Comparison of ENCODE assay signal across 8 cellular contexts in the genomic region with DNA sequence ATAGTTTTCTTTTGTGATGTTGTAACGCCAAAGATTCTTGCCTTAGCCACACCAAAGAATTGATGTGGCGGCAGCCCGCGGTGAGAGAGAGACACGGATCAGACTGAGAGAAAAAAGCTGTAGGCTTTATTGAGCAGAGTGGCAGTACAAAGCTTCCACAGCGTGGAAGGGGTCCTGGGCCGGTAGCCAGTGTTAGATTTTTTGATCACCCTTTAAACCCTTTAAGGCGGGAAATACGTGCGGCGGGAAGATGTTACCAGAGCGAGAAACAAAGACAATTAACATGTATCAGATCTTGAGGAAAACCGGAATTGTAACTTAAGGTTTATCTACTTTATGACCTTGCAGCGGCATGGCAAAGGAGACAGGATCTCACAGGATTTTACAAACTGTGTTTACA. TPM values are rescaled to one million over a fixed set of nuclear protein-coding genes. Genes with fewer than 3 reads are reported as not detected.
A peak's percentile ranks its signal among the peaks of the same experiment; 100 is the strongest.
DNase-seq lines count a peak whose midpoint lies in the region; ATAC-seq and TF ChIP-seq lines count a peak whose summit lies in the region.
"Not testable (repeated sequence)": the region's sequence is repeated elsewhere in the genome, so short reads cannot be mapped to it uniquely, and the experiment has no call there.

No MANE protein-coding gene starts in this region.

- H3K36me3 ChIP-seq in SK-N-SH (replicated peaks in 1 of 2; ENCODE audit: control insufficient read depth in 1 of 2, insufficient read depth in 2 of 2, low read length in 1 of 2); right lobe of liver; trophoblast cell (ENCODE audit: control insufficient read depth in 1 of 2, insufficient read depth in 2 of 2, low read length in 2 of 2); tibial artery: not testable (repeated sequence)

- not testable (repeated sequence) for H3K18ac ChIP-seq in trophoblast cell (ENCODE audit: low read length)

- H2BK5ac ChIP-seq in trophoblast cell (ENCODE audit: low read depth, low read length, poor library complexity): not testable (repeated sequence)

- CTCF ChIA-PET in SK-N-SH (lab: Yijun Ruan, JAX): not testable (repeated sequence)

- H3F3A ChIP-seq in SK-N-SH (replicated peaks; ENCODE audit: insufficient read depth): not testable (repeated sequence)

- H2AFZ ChIP-seq in SK-N-SH (ENCODE audit: low read depth): peak overlapping the region; percentile 76; the same call in 1 of the 2 replicates
- not testable (repeated sequence) for H2AFZ ChIP-seq in trophoblast cell (ENCODE audit: insufficient read depth, low read length, poor library complexity)

- H4K20me1 ChIP-seq in SK-N-SH (ENCODE audit: insufficient read depth): not testable (repeated sequence)

- not testable (repeated sequence) for H3K27me3 ChIP-seq in SK-N-SH (ENCODE audit: insufficient read depth); right lobe of liver; trophoblast cell (ENCODE audit: insufficient read depth, low read length); tibial artery

- H4K8ac ChIP-seq in trophoblast cell (ENCODE audit: low read depth, low read length): not testable (repeated sequence)

- not testable (repeated sequence) for H3K27ac Mint-ChIP-seq in activated T-helper 1 cell treated with anti-CD3 and anti-CD28 coated beads, Interleukin-12 subunit alpha, Interleukin-12 subunit beta, Interleukin-2, Interleukin-4 antibody, amounts not matched to agents 30 ng/mL and 10 ng/mL and 1 ng/mL, durations not matched to agents 14 hours and 24 hours and 36 hours; central memory CD8-positive, alpha-beta T cell (ENCODE audit: low read depth)
- peak overlapping the region; percentile 80 for H3K27ac Mint-ChIP-seq in glutamatergic neuron (ENCODE audit: unreplicated experiment)

- H3K4me1 Mint-ChIP-seq in activated T-helper 1 cell treated with anti-CD3 and anti-CD28 coated beads, Interleukin-12 subunit alpha, Interleukin-12 subunit beta, Interleukin-2, Interleukin-4 antibody, amounts not matched to agents 30 ng/mL and 10 ng/mL and 1 ng/mL, durations not matched to agents 14 hours and 24 hours and 36 hours (ENCODE audit: low read depth); central memory CD8-positive, alpha-beta T cell; glutamatergic neuron (ENCODE audit: low read depth, unreplicated experiment): not testable (repeated sequence)

- not testable (repeated sequence) for H3K79me1 ChIP-seq in trophoblast cell (ENCODE audit: low read length)

- not testable (repeated sequence) for H3K9me3 ChIP-seq in SK-N-SH; right lobe of liver; trophoblast cell (ENCODE audit: insufficient read depth, low read depth, low read length); tibial artery

- H3K27ac ChIP-seq in SK-N-SH (ENCODE audit: low read depth in 2 of 2, low read length in 1 of 2); right lobe of liver; tibial artery: not testable (repeated sequence)
- H3K27ac ChIP-seq in trophoblast cell (ENCODE audit: low read depth, low read length): peak overlapping the region; percentile 48

- DNase-seq in EL (peak; percentile 0), glutamatergic neuron (peak; percentile 12)
- not testable (repeated sequence) for DNase-seq in SK-N-SH; activated T-helper 1 cell treated with anti-CD3 and anti-CD28 coated beads, Interleukin-12 subunit alpha, Interleukin-12 subunit beta, Interleukin-2, Interleukin-4 antibody, amounts not matched to agents 30 ng/mL and 10 ng/mL and 1 ng/mL, durations not matched to agents 14 hours and 24 hours and 36 hours (ENCODE audit: low spot score); central memory CD8-positive, alpha-beta T cell (ENCODE audit: low spot score in 2 of 2); right lobe of liver; trophoblast cell; tibial artery

- not testable (repeated sequence) for ATAC-seq in central memory CD8-positive, alpha-beta T cell (replicated peaks; ENCODE audit: extremely low read depth, poor library complexity, severe bottlenecking); right lobe of liver

- not testable (repeated sequence) for H3K9me3 Mint-ChIP-seq in activated T-helper 1 cell treated with anti-CD3 and anti-CD28 coated beads, Interleukin-12 subunit alpha, Interleukin-12 subunit beta, Interleukin-2, Interleukin-4 antibody, amounts not matched to agents 30 ng/mL and 10 ng/mL and 1 ng/mL, durations not matched to agents 14 hours and 24 hours and 36 hours; central memory CD8-positive, alpha-beta T cell; glutamatergic neuron (ENCODE audit: unreplicated experiment)

- WGBS in SK-N-SH (ENCODE audit: low lambda C conversion rate): 46% methylated on average over 14 of the region's 14 CpGs
- WGBS in right lobe of liver (ENCODE audit: insufficient coverage, low coverage, low lambda C conversion rate, missing lambda C conversion rate): 24% methylated on average over 14 of the region's 14 CpGs
- no CpG with 5 or more reads among the region's 14 CpGs for WGBS in trophoblast cell (ENCODE audit: extremely low coverage, insufficient coverage, insufficient read length)

- not testable (repeated sequence) for H3K4me2 ChIP-seq in SK-N-SH
- peak overlapping the region; percentile 51 for H3K4me2 ChIP-seq in trophoblast cell (ENCODE audit: low read length)

- H3K9ac ChIP-seq in SK-N-SH; trophoblast cell (ENCODE audit: low read length): not testable (repeated sequence)

- TF ChIP-seq CTCF in SK-N-SH (IDR thresholded peaks at IDR 0.05); glutamatergic neuron (IDR thresholded peaks at IDR 0.05; ENCODE audit: partially characterized antibody, unreplicated experiment); right lobe of liver (IDR thresholded peaks at IDR 0.05); tibial artery (IDR thresholded peaks at IDR 0.05): not testable (repeated sequence)

- not testable (repeated sequence) for H3K4me1 ChIP-seq in SK-N-SH (ENCODE audit: control insufficient read depth in 1 of 2, insufficient read depth in 2 of 2, low read depth in 1 of 2, low read length in 1 of 2); right lobe of liver; trophoblast cell (ENCODE audit: control insufficient read depth in 1 of 2, insufficient read depth in 2 of 2, low read length in 2 of 2); tibial artery

- TF ChIP-seq POLR2A in right lobe of liver (IDR thresholded peaks at IDR 0.05): not testable (repeated sequence)

- H3K79me2 ChIP-seq in SK-N-SH (ENCODE audit: insufficient read depth); trophoblast cell (ENCODE audit: control insufficient read depth, insufficient read depth, low read length, poor library complexity): not testable (repeated sequence)

- not testable (repeated sequence) for TF ChIP-seq EP300 in SK-N-SH (IDR thresholded peaks at IDR 0.05; ENCODE audit: borderline replicate concordance in 1 of 2, low read depth in 1 of 2, low read length in 1 of 2)

- H3K14ac ChIP-seq in trophoblast cell (ENCODE audit: low read length): not testable (repeated sequence)

- not testable (repeated sequence) for H2AK5ac ChIP-seq in trophoblast cell (ENCODE audit: low read length)

- H4K91ac ChIP-seq in trophoblast cell (ENCODE audit: low read depth, low read length): not testable (repeated sequence)

- intact Hi-C loops in activated T-helper 1 cell treated with anti-CD3 and anti-CD28 coated beads, Interleukin-12 subunit alpha, Interleukin-12 subunit beta, Interleukin-2, Interleukin-4 antibody, amounts not matched to agents 30 ng/mL and 10 ng/mL and 1 ng/mL, durations not matched to agents 14 hours and 24 hours and 36 hours (cut with micrococcal nuclease); right lobe of liver (cut with DNase I); tibial artery (cut with DNase I; ENCODE audit: low total_unique reads): not testable (repeated sequence)

- H3K27me3 Mint-ChIP-seq in activated T-helper 1 cell treated with anti-CD3 and anti-CD28 coated beads, Interleukin-12 subunit alpha, Interleukin-12 subunit beta, Interleukin-2, Interleukin-4 antibody, amounts not matched to agents 30 ng/mL and 10 ng/mL and 1 ng/mL, durations not matched to agents 14 hours and 24 hours and 36 hours (ENCODE audit: insufficient read depth); glutamatergic neuron (ENCODE audit: unreplicated experiment): not testable (repeated sequence)
- peaks cover 31% of the 10 kb centered on the region for H3K27me3 Mint-ChIP-seq in central memory CD8-positive, alpha-beta T cell

- not testable (repeated sequence) for TF ChIP-seq RAD21 in SK-N-SH (IDR thresholded peaks at IDR 0.05; ENCODE audit: low read length)

- H3K9me2 ChIP-seq in SK-N-SH: not testable (repeated sequence)

- H3K36me3 Mint-ChIP-seq in activated T-helper 1 cell treated with anti-CD3 and anti-CD28 coated beads, Interleukin-12 subunit alpha, Interleukin-12 subunit beta, Interleukin-2, Interleukin-4 antibody, amounts not matched to agents 30 ng/mL and 10 ng/mL and 1 ng/mL, durations not matched to agents 14 hours and 24 hours and 36 hours (ENCODE audit: low read depth); central memory CD8-positive, alpha-beta T cell (ENCODE audit: insufficient read depth); glutamatergic neuron (ENCODE audit: unreplicated experiment): not testable (repeated sequence)

- not testable (repeated sequence) for H3K23ac ChIP-seq in trophoblast cell (ENCODE audit: low read length)

- H3K4me3 ChIP-seq in SK-N-SH (ENCODE audit: low read depth in 2 of 2, low read length in 1 of 2); trophoblast cell (ENCODE audit: low read depth, low read length): not testable (repeated sequence)
- H3K4me3 ChIP-seq in right lobe of liver: peak overlapping the region; percentile 10 to 45 (median 39)
- peak overlapping the region; percentile 23 to 31 for H3K4me3 ChIP-seq in tibial artery

- H2BK12ac ChIP-seq in trophoblast cell (ENCODE audit: low read length): not testable (repeated sequence)

- not testable (repeated sequence) for H4K12ac ChIP-seq in trophoblast cell (ENCODE audit: low read depth, low read length)

- H2BK120ac ChIP-seq in trophoblast cell (ENCODE audit: insufficient read depth, low read length, poor library complexity): not testable (repeated sequence)

- H3K4me3 Mint-ChIP-seq in activated T-helper 1 cell treated with anti-CD3 and anti-CD28 coated beads, Interleukin-12 subunit alpha, Interleukin-12 subunit beta, Interleukin-2, Interleukin-4 antibody, amounts not matched to agents 30 ng/mL and 10 ng/mL and 1 ng/mL, durations not matched to agents 14 hours and 24 hours and 36 hours: peak overlapping the region; percentile 79
- peak overlapping the region; percentile 39 for H3K4me3 Mint-ChIP-seq in central memory CD8-positive, alpha-beta T cell
- peak overlapping the region; percentile 92 for H3K4me3 Mint-ChIP-seq in glutamatergic neuron (ENCODE audit: unreplicated experiment)

- not testable (repeated sequence) for H3K4ac ChIP-seq in trophoblast cell (ENCODE audit: low read depth, low read length)

- POLR2A ChIA-PET in SK-N-SH (lab: Yijun Ruan, JAX): not testable (repeated sequence)

RNA-seq across cellular contexts. Expression of a gene that starts 28.6 kb away (rescaled TPM):
- polyA plus RNA-seq in SK-N-SH (2012; rRNA removed): 11.3 and 18.7 TPM in 2 replicates
- polyA plus RNA-seq in SK-N-SH (2012; cell fraction: cytosol; rRNA removed): 13.9 and 14.3 TPM in 2 replicates
- polyA plus RNA-seq in SK-N-SH (2012; cell fraction: nucleus; rRNA removed): 12.0 and 19.2 TPM in 2 replicates
- total RNA-seq in activated T-helper 1 cell treated with anti-CD3 and anti-CD28 coated beads, Interleukin-12 subunit alpha, Interleukin-12 subunit beta, Interleukin-2, Interleukin-4 antibody, amounts not matched to agents 30 ng/mL and 10 ng/mL and 1 ng/mL, durations not matched to agents 14 hours and 24 hours and 36 hours: 7.3 and 9.9 TPM in 2 replicates
- 26.1 TPM for total RNA-seq in glutamatergic neuron (ENCODE audit: unreplicated experiment)
- 10 to 100 TPM in 5 of 6 experiments, 1 to 10 TPM in 1; 9.9 to 15.6 (median 13.3) TPM for total RNA-seq in right lobe of liver
- polyA plus RNA-seq in trophoblast cell (2013): 7.6 and 8.2 TPM in 2 replicates

RNA-seq across cellular contexts. Expression of a gene that starts 29.0 kb away (rescaled TPM):
- polyA plus RNA-seq in SK-N-SH (2012; rRNA removed): 0.39 and 0.78 TPM in 2 replicates
- 0.35 and 0.39 TPM in 2 replicates for polyA plus RNA-seq in SK-N-SH (2012; cell fraction: cytosol; rRNA removed)
- 1.4 and 2.0 TPM in 2 replicates for polyA plus RNA-seq in SK-N-SH (2012; cell fraction: nucleus; rRNA removed)
- 0.17 and 0.23 TPM in 2 replicates for total RNA-seq in activated T-helper 1 cell treated with anti-CD3 and anti-CD28 coated beads, Interleukin-12 subunit alpha, Interleukin-12 subunit beta, Interleukin-2, Interleukin-4 antibody, amounts not matched to agents 30 ng/mL and 10 ng/mL and 1 ng/mL, durations not matched to agents 14 hours and 24 hours and 36 hours
- total RNA-seq in glutamatergic neuron (ENCODE audit: unreplicated experiment) (1.6 TPM), right lobe of liver (under 1 TPM; 0.37 to 0.70 (median 0.52) TPM)
- polyA plus RNA-seq in trophoblast cell (2013): 0.32 and 0.36 TPM in 2 replicates

Comparison
In these comparisons a context has a peak if more than half of its experiments do, and no peak if none do; other contexts are left out.
1. H3K4me3 Mint-ChIP-seq: peak in every context shown above with its lines; median percentile 92 in glutamatergic neuron; 79 in activated T-helper 1 cell treated with anti-CD3 and anti-CD28 coated beads, Interleukin-12 subunit alpha, Interleukin-12 subunit beta, Interleukin-2, Interleukin-4 antibody, amounts not matched to agents 30 ng/mL and 10 ng/mL and 1 ng/mL, durations not matched to agents 14 hours and 24 hours and 36 hours; 39 in central memory CD8-positive, alpha-beta T cell.